ENCODE assay signal across 1 cellular context in the genomic region with DNA sequence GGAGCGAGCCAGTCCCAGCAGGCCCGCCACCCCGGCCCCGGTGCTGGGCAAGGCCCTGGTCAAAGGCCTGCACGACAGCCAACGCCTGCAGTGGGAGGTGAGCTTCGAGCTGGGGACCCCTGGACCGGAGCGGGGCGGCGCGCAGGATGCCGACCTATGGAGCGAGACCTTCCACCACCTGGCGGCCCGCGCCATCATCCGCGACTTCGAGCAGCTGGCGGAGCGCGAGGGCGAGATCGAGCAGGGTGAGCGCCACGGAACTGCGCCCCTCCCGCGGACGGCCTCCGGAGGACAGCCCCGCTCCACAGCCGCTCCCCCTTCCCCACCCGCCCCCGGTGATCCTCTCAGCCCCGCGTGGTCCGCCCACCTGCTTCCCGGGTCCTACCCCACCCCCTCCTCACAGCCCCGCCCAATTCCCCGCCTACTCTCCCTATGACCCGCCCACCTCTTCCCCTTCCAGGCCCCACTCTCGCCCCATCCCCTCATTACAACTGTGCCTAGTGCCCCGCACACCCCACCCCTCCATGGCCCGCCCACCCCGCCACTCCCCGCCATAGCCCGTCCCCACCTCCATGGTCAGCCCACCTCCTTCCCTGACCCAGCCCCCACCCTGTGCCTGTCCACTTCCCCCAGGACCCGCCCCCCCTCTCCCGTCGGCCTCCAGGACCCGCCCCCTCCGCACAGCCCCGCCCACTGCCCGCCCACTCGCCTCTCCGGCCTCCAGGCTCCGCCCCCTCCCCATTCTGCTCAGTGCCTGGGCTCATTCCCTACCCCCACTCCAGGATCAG.
A peak's percentile ranks its signal among the peaks of the same experiment; 100 is the strongest.
TF ChIP-seq lines count a peak whose summit lies in the region.

No MANE protein-coding gene starts in this region.

TF ChIP-seq in WTC11, 78 proteins besides CTCF, POLR2A, EP300 and RAD21 (continued from another document and continues in another):
- TF ChIP-seq, protein P1, sequence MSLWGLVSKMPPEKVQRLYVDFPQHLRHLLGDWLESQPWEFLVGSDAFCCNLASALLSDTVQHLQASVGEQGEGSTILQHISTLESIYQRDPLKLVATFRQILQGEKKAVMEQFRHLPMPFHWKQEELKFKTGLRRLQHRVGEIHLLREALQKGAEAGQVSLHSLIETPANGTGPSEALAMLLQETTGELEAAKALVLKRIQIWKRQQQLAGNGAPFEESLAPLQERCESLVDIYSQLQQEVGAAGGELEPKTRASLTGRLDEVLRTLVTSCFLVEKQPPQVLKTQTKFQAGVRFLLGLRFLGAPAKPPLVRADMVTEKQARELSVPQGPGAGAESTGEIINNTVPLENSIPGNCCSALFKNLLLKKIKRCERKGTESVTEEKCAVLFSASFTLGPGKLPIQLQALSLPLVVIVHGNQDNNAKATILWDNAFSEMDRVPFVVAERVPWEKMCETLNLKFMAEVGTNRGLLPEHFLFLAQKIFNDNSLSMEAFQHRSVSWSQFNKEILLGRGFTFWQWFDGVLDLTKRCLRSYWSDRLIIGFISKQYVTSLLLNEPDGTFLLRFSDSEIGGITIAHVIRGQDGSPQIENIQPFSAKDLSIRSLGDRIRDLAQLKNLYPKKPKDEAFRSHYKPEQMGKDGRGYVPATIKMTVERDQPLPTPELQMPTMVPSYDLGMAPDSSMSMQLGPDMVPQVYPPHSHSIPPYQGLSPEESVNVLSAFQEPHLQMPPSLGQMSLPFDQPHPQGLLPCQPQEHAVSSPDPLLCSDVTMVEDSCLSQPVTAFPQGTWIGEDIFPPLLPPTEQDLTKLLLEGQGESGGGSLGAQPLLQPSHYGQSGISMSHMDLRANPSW (CRISPR knock-in tag; conservative IDR thresholded peaks at IDR 0.05; ENCODE audit: low read depth): no peak
- TF ChIP-seq ZNF219 (CRISPR knock-in tag; IDR thresholded peaks at IDR 0.05; ENCODE audit: borderline replicate concordance) (no peak), JAZF1 (CRISPR knock-in tag; IDR thresholded peaks at IDR 0.05) (no peak), PRRX2 (CRISPR knock-in tag; IDR thresholded peaks at IDR 0.05) (no peak), GTF2I (CRISPR knock-in tag; conservative IDR thresholded peaks at IDR 0.05) (no peak), ATF6 (CRISPR knock-in tag; IDR thresholded peaks at IDR 0.05) (no peak), ZNF317 (CRISPR knock-in tag; IDR thresholded peaks at IDR 0.05; ENCODE audit: borderline replicate concordance, low read depth) (no peak), NR3C1 (CRISPR knock-in tag; conservative IDR thresholded peaks at IDR 0.05; ENCODE audit: low read depth) (no peak), AR (CRISPR knock-in tag; IDR thresholded peaks at IDR 0.05) (no peak), IRF2 (CRISPR knock-in tag; IDR thresholded peaks at IDR 0.05; ENCODE audit: borderline replicate concordance, low read depth) (no peak), SMAD4 (CRISPR knock-in tag; IDR thresholded peaks at IDR 0.05) (no peak), RORB (CRISPR knock-in tag; IDR thresholded peaks at IDR 0.05) (no peak), NFATC4 (CRISPR knock-in tag; IDR thresholded peaks at IDR 0.05) (no peak), HMGXB4 (CRISPR knock-in tag; IDR thresholded peaks at IDR 0.05) (no peak), NFYB (CRISPR knock-in tag; conservative IDR thresholded peaks at IDR 0.05; ENCODE audit: low read depth) (peak; percentile 32; the same call in 1 of the 2 replicates), ZNF138 (CRISPR knock-in tag; conservative IDR thresholded peaks at IDR 0.05) (no peak)
- TF ChIP-seq, protein P2, sequence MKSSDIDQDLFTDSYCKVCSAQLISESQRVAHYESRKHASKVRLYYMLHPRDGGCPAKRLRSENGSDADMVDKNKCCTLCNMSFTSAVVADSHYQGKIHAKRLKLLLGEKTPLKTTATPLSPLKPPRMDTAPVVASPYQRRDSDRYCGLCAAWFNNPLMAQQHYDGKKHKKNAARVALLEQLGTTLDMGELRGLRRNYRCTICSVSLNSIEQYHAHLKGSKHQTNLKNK (CRISPR knock-in tag; IDR thresholded peaks at IDR 0.05): no peak
- TF ChIP-seq, protein P3, sequence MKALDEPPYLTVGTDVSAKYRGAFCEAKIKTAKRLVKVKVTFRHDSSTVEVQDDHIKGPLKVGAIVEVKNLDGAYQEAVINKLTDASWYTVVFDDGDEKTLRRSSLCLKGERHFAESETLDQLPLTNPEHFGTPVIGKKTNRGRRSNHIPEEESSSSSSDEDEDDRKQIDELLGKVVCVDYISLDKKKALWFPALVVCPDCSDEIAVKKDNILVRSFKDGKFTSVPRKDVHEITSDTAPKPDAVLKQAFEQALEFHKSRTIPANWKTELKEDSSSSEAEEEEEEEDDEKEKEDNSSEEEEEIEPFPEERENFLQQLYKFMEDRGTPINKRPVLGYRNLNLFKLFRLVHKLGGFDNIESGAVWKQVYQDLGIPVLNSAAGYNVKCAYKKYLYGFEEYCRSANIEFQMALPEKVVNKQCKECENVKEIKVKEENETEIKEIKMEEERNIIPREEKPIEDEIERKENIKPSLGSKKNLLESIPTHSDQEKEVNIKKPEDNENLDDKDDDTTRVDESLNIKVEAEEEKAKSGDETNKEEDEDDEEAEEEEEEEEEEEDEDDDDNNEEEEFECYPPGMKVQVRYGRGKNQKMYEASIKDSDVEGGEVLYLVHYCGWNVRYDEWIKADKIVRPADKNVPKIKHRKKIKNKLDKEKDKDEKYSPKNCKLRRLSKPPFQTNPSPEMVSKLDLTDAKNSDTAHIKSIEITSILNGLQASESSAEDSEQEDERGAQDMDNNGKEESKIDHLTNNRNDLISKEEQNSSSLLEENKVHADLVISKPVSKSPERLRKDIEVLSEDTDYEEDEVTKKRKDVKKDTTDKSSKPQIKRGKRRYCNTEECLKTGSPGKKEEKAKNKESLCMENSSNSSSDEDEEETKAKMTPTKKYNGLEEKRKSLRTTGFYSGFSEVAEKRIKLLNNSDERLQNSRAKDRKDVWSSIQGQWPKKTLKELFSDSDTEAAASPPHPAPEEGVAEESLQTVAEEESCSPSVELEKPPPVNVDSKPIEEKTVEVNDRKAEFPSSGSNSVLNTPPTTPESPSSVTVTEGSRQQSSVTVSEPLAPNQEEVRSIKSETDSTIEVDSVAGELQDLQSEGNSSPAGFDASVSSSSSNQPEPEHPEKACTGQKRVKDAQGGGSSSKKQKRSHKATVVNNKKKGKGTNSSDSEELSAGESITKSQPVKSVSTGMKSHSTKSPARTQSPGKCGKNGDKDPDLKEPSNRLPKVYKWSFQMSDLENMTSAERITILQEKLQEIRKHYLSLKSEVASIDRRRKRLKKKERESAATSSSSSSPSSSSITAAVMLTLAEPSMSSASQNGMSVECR (CRISPR knock-in tag; IDR thresholded peaks at IDR 0.05; ENCODE audit: borderline replicate concordance): 0 out of 2 replicates have a peak, but pooled peaks have one; percentile 28
- TF ChIP-seq, protein P4, sequence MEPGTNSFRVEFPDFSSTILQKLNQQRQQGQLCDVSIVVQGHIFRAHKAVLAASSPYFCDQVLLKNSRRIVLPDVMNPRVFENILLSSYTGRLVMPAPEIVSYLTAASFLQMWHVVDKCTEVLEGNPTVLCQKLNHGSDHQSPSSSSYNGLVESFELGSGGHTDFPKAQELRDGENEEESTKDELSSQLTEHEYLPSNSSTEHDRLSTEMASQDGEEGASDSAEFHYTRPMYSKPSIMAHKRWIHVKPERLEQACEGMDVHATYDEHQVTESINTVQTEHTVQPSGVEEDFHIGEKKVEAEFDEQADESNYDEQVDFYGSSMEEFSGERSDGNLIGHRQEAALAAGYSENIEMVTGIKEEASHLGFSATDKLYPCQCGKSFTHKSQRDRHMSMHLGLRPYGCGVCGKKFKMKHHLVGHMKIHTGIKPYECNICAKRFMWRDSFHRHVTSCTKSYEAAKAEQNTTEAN (CRISPR knock-in tag; IDR thresholded peaks at IDR 0.05): 0 out of 2 replicates have a peak, but pooled peaks have one; percentile 64
- TF ChIP-seq, protein P5, sequence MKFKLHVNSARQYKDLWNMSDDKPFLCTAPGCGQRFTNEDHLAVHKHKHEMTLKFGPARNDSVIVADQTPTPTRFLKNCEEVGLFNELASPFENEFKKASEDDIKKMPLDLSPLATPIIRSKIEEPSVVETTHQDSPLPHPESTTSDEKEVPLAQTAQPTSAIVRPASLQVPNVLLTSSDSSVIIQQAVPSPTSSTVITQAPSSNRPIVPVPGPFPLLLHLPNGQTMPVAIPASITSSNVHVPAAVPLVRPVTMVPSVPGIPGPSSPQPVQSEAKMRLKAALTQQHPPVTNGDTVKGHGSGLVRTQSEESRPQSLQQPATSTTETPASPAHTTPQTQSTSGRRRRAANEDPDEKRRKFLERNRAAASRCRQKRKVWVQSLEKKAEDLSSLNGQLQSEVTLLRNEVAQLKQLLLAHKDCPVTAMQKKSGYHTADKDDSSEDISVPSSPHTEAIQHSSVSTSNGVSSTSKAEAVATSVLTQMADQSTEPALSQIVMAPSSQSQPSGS (CRISPR knock-in tag; IDR thresholded peaks at IDR 0.05; ENCODE audit: borderline replicate concordance, low read depth): 0 out of 2 replicates have a peak, but pooled peaks have one; percentile 36
- TF ChIP-seq, protein P6, sequence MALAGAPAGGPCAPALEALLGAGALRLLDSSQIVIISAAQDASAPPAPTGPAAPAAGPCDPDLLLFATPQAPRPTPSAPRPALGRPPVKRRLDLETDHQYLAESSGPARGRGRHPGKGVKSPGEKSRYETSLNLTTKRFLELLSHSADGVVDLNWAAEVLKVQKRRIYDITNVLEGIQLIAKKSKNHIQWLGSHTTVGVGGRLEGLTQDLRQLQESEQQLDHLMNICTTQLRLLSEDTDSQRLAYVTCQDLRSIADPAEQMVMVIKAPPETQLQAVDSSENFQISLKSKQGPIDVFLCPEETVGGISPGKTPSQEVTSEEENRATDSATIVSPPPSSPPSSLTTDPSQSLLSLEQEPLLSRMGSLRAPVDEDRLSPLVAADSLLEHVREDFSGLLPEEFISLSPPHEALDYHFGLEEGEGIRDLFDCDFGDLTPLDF (CRISPR knock-in tag; IDR thresholded peaks at IDR 0.05): no peak
- TF ChIP-seq, protein P7, sequence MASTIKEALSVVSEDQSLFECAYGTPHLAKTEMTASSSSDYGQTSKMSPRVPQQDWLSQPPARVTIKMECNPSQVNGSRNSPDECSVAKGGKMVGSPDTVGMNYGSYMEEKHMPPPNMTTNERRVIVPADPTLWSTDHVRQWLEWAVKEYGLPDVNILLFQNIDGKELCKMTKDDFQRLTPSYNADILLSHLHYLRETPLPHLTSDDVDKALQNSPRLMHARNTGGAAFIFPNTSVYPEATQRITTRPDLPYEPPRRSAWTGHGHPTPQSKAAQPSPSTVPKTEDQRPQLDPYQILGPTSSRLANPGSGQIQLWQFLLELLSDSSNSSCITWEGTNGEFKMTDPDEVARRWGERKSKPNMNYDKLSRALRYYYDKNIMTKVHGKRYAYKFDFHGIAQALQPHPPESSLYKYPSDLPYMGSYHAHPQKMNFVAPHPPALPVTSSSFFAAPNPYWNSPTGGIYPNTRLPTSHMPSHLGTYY (CRISPR knock-in tag; IDR thresholded peaks at IDR 0.05): no peak
- TF ChIP-seq, protein P8, sequence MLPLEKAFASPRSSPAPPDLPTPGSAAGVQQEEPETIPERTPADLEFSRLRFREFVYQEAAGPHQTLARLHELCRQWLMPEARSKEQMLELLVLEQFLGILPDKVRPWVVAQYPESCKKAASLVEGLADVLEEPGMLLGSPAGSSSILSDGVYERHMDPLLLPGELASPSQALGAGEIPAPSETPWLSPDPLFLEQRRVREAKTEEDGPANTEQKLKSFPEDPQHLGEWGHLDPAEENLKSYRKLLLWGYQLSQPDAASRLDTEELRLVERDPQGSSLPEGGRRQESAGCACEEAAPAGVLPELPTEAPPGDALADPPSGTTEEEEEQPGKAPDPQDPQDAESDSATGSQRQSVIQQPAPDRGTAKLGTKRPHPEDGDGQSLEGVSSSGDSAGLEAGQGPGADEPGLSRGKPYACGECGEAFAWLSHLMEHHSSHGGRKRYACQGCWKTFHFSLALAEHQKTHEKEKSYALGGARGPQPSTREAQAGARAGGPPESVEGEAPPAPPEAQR (CRISPR knock-in tag; IDR thresholded peaks at IDR 0.05): no peak
